ENCODE assay signal across 8 cellular contexts in genomic region chr22:36481393-36482168, GRCh38. TPM values are rescaled to one million over a fixed set of nuclear protein-coding genes. Genes with fewer than 3 reads are reported as not detected.
DNase-seq lines count a peak whose midpoint lies in the region; ATAC-seq and TF ChIP-seq lines count a peak whose summit lies in the region.

TXN2 (minus strand) TSS chr22:36481640; CDS start chr22:36480837, 803 bp downstream.

- no peak for TF ChIP-seq CTCF in liver (IDR thresholded peaks at IDR 0.05; ENCODE audit: low read depth, low read length, missing input control)

- H3K27ac ChIP-seq in liver (ENCODE audit: low read depth in 1 of 2, low read length in 2 of 2) = peak within 1 kb of the TSS; percentile 74 to 98

- ATAC-seq in GM19395 (IDR thresholded peaks at IDR 0.05; ENCODE audit: unreplicated experiment) (peak; percentile 86), HG03565 (IDR thresholded peaks at IDR 0.05; ENCODE audit: unreplicated experiment) (peak; percentile 83)

- H3K4me1 ChIP-seq in liver (ENCODE audit: control insufficient read depth in 4 of 4, insufficient read depth in 4 of 4, low read length in 3 of 4) = peaks cover 6 to 30% (median 20%) of the 10 kb centered on the region in 4 donors

- no peaks in the 10 kb centered on the region for H3K9me3 ChIP-seq in liver (ENCODE audit: control insufficient read depth in 4 of 4, low read length in 3 of 4)

- no peak for TF ChIP-seq RAD21 in liver (IDR thresholded peaks at IDR 0.05)

- H3K4me3 ChIP-seq in liver (ENCODE audit: low read depth in 1 of 3, low read length in 3 of 3) = peak within 1 kb of the TSS; percentile 74 to 90 (median 89)

- DNase-seq in C1 segment of cervical spinal cord (lab: John Stamatoyannopoulos, UW) (peak; percentile 56 to 97 (median 92)), NCI-H82 (lab: John Stamatoyannopoulos, UW) (peak; percentile 98), dermis blood vessel endothelial cell (peak; percentile 97)
- peak; percentile 96 to 97 for DNase-seq in activated CD4-positive, alpha-beta T cell treated with anti-CD3 and anti-CD28 coated beads, Interleukin-2, amount 50 U/mL, for 48 hours
- DNase-seq in stimulated activated CD4-positive, alpha-beta T cell treated with anti-CD3 and anti-CD28 coated beads, Interleukin-4, amount 100 ng/mL, for 24 hours = peak; percentile 95

- H3K27me3 ChIP-seq in liver (ENCODE audit: control insufficient read depth in 4 of 4, insufficient read depth in 4 of 4, low read length in 3 of 4) = no peaks in the 10 kb centered on the region

- under 1% methylated on average over 62 of the region's 62 CpGs for WGBS in liver

- peak within 1 kb of the TSS; percentile 82 to 91 for H3K9ac ChIP-seq in liver (ENCODE audit: low read depth in 1 of 2, low read length in 2 of 2)

- peaks cover 1 to 9% (median 5%) of the 10 kb centered on the region in 4 donors for H3K36me3 ChIP-seq in liver (ENCODE audit: control insufficient read depth in 4 of 4, insufficient read depth in 3 of 4, low read depth in 1 of 4, low read length in 3 of 4)

TF ChIP-seq in liver, 16 proteins besides CTCF, POLR2A, EP300 and RAD21:
- TF ChIP-seq JUND (IDR thresholded peaks at IDR 0.05) (peak in 1 of 2 donors; percentile 16), NR2F2 (IDR thresholded peaks at IDR 0.05) (peak; percentile 75), EGR1 (IDR thresholded peaks at IDR 0.05; ENCODE audit: low read depth in 2 of 2) (peak in 1 of 2 donors; percentile 43), HNF4G (IDR thresholded peaks at IDR 0.05) (no peak), REST (IDR thresholded peaks at IDR 0.05) (peak; percentile 35), ZBTB33 (IDR thresholded peaks at IDR 0.05) (no peak), SP1 (IDR thresholded peaks at IDR 0.05) (peak; percentile 54), FOXA1 (IDR thresholded peaks at IDR 0.05) (no peak), TAF1 (conservative IDR thresholded peaks at IDR 0.05) (peak; percentile 95), HNF4A (conservative IDR thresholded peaks at IDR 0.05) (peak in 1 of 2 donors; percentile 4), YY1 (IDR thresholded peaks at IDR 0.05) (peak; percentile 82), ATF3 (IDR thresholded peaks at IDR 0.05) (no peak), RXRA (IDR thresholded peaks at IDR 0.05) (peak in 1 of 2 donors; percentile 15), FOXA2 (IDR thresholded peaks at IDR 0.05) (no peak), GABPA (IDR thresholded peaks at IDR 0.05 in 1 of 2, conservative IDR thresholded peaks at IDR 0.05 in 1 of 2) (peak; percentile 91 to 96)
- TF ChIP-seq, protein P1, sequence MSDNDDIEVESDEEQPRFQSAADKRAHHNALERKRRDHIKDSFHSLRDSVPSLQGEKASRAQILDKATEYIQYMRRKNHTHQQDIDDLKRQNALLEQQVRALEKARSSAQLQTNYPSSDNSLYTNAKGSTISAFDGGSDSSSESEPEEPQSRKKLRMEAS (IDR thresholded peaks at IDR 0.05) = no peak

RNA-seq across cellular contexts. Expression of gene TXN2, which starts in this region (rescaled TPM):
- total RNA-seq in dermis blood vessel endothelial cell = 22.0 and 30.3 TPM in 2 replicates
- 10 to 100 TPM; 27.5 to 32.7 TPM for total RNA-seq in liver
- 100 to 1,000 TPM; 114 to 154 TPM for polyA plus RNA-seq in liver

Comparison
In these comparisons a context has a peak if more than half of its experiments do, and no peak if none do; other contexts are left out.
1. Peak in every context shown above with its lines: DNase-seq, ATAC-seq, H3K4me3 ChIP-seq and H3K27ac ChIP-seq.